Comparison of ENCODE assay signal across 11 cellular contexts in the genomic region with DNA sequence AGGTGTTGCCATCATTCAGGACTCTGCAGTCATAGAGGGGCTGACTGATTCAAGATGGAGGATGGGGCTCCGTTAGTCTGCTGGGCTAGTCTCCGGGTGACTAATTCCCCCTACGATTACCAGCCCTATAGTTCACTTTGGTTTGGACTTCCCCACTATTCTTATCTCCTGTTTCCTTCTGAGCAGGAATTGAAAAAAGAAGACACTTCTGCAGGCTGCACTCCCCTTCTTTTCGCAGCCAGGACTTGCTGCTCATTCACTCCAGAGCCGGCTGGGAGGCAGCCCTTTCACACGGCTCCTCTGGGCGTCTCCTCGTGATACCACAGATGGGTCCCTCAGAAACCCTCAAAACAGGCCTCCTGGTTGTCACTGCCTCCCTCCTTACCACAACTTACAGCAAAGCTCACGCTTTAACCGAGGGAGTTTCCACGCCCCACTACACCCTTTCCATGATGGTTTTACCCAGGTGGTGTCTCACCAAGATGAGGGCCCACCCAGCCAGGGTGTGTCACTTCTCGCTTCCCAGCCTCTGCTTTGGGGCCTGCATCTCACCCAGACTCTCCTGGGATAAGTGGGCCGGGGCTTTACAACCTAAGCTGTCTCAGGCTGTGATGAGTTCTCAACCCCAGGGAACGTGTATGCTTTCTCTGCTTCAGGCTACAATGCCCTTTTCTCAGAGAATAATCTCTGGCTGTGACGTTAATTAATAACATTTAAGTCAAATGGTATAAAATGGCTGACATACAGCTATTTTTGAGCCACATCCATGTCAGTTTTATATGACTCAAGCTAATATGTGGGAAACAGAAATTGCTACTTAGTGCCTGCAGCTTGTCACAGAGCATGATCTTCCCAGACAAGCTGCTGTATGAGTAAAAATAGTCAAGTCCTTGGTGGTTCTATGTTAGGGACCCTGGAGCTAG. TPM values are rescaled to one million over a fixed set of nuclear protein-coding genes. Genes with fewer than 3 reads are reported as not detected.
DNase-seq lines count a peak whose midpoint lies in the region; ATAC-seq, FAIRE-seq and TF ChIP-seq lines count a peak whose summit lies in the region.
"Had no signal": no experiment of that assay in that cellular context is flagged by ENCODE, and none has a peak within 500 bp of the region (broad histone marks: within the 10 kb centered on the region; RNA-seq: fewer than 3 reads in every experiment).

No MANE protein-coding gene starts in this region.

- H3K27ac ChIP-seq in pancreas, result no peak overlapping the region
- H3K27ac ChIP-seq in mammary epithelial cell (ENCODE audit: insufficient read depth, low read depth, low read length), result no peak overlapping the region

- H3K9me3 ChIP-seq in pancreas (no peaks in the 10 kb centered on the region), mammary epithelial cell (replicated peaks; ENCODE audit: insufficient read depth, low read length) (no peaks in the 10 kb centered on the region)

- H3K27me3 ChIP-seq in bronchial epithelial cell (ENCODE audit: control insufficient read depth, insufficient read depth, low read length) (peaks cover 14% of the 10 kb centered on the region), pancreas (no peaks in the 10 kb centered on the region), mammary epithelial cell (ENCODE audit: insufficient read depth, low read length) (no peaks in the 10 kb centered on the region)

- TF ChIP-seq CTCF in bronchial epithelial cell (IDR thresholded peaks at IDR 0.05; ENCODE audit: insufficient read depth, low read length, severe bottlenecking), result no peak
- TF ChIP-seq CTCF in pancreas (IDR thresholded peaks at IDR 0.05), result no peak
- no peak for TF ChIP-seq CTCF in mammary epithelial cell (conservative IDR thresholded peaks at IDR 0.05 in 1 of 2, IDR thresholded peaks at IDR 0.05 in 1 of 2; ENCODE audit: extremely low read depth in 1 of 2, insufficient read depth in 1 of 2, low read depth in 1 of 2, low read length in 2 of 2)

- no TSS peak for BruUV-seq in mammary epithelial cell (replicated peaks; lab: Mats Ljungman, UMichigan)

- H2AFZ ChIP-seq in mammary epithelial cell (ENCODE audit: low read depth, low read length), result no peak overlapping the region

- DNase-seq in activated CD4-positive, alpha-beta memory T cell treated with anti-CD3 and anti-CD28 coated beads for 36 hours, result peak; percentile 86
- DNase-seq in bronchial epithelial cell (ENCODE audit: low read depth) (no peak), NCI-H510A treated with DMSO at 0.1 percent for 48 hours (lab: John Stamatoyannopoulos, UW) (no peak), pancreas (no peak), mammary epithelial cell (no peak)
- peak; percentile 65 for DNase-seq in stimulated activated CD8-positive, alpha-beta memory T cell treated with anti-CD3 and anti-CD28 coated beads, Interleukin-12 subunit alpha, Interleukin-12 subunit beta, amount 100 ng/mL, for 4 hours (ENCODE audit: low read depth)
- DNase-seq: dermis blood vessel endothelial cell, DMS53, Right ventricle myocardium superior had no signal

- in situ Hi-C loops in mammary epithelial cell (cut with MboI; ENCODE audit: low sequenced_read_pairs in 2 of 2), result loop anchor here in 1 of 2 donors (25.0 kb wide), 1 partner anchor 156 kb away; the partner anchor contains the start of genes GORASP1 and TTC21A

- ATAC-seq in GM21717 (IDR thresholded peaks at IDR 0.05; ENCODE audit: unreplicated experiment) (peak; percentile 49), GM18861 (IDR thresholded peaks at IDR 0.05; ENCODE audit: unreplicated experiment) (no peak), pancreas (no peak)

- no peaks in the 10 kb centered on the region for H3K36me3 ChIP-seq in bronchial epithelial cell (ENCODE audit: control insufficient read depth, insufficient read depth, low read length)
- H3K36me3 ChIP-seq in pancreas, result no peaks in the 10 kb centered on the region
- H3K36me3 ChIP-seq in mammary epithelial cell (ENCODE audit: insufficient read depth, low read length), result no peaks in the 10 kb centered on the region

- H3K4me1 ChIP-seq in pancreas (no peaks in the 10 kb centered on the region), mammary epithelial cell (ENCODE audit: insufficient read depth, low read length) (no peaks in the 10 kb centered on the region)

- H3K27me3 Mint-ChIP-seq in activated CD4-positive, alpha-beta memory T cell treated with anti-CD3 and anti-CD28 coated beads for 36 hours, result no peaks in the 10 kb centered on the region

- intact Hi-C loops in activated CD4-positive, alpha-beta memory T cell treated with anti-CD3 and anti-CD28 coated beads for 36 hours (cut with micrococcal nuclease), result loop anchor here (1.0 kb wide), 3 partner anchors 13 to 121 kb away; no protein-coding TSS in a partner anchor
- intact Hi-C loops in pancreas (cut with DNase I) (no loop called here), mammary epithelial cell (cut with micrococcal nuclease) (no loop called here)

- no peaks in the 10 kb centered on the region for H3K36me3 Mint-ChIP-seq in activated CD4-positive, alpha-beta memory T cell treated with anti-CD3 and anti-CD28 coated beads for 36 hours

- H3K4me1 Mint-ChIP-seq in activated CD4-positive, alpha-beta memory T cell treated with anti-CD3 and anti-CD28 coated beads for 36 hours (ENCODE audit: low read depth), result peaks cover 30% of the 10 kb centered on the region

- peak overlapping the region; percentile 94 for H3K27ac Mint-ChIP-seq in activated CD4-positive, alpha-beta memory T cell treated with anti-CD3 and anti-CD28 coated beads for 36 hours

- FAIRE-seq in bronchial epithelial cell (lab: Jason Lieb, UNC) (peak; percentile 36), pancreas (lab: Jason Lieb, UNC) (no peak)

- CTCF ChIA-PET in activated CD4-positive, alpha-beta memory T cell treated with anti-CD3 and anti-CD28 coated beads for 36 hours (lab: Charles Lee), result interaction anchor here (0.8 to 4.2 kb wide), 5 partner anchors 12 to 116 kb away, joined by 3 to 34 read pairs (median 5); partner anchors contain the start of gene CX3CR1
- CTCF ChIA-PET in mammary epithelial cell (lab: Charles Lee; ENCODE audit: low non-redundant PET), result no interaction called here

- H3K4me3 Mint-ChIP-seq in activated CD4-positive, alpha-beta memory T cell treated with anti-CD3 and anti-CD28 coated beads for 36 hours, result peak overlapping the region; percentile 45

- no peak overlapping the region for H3K4me2 ChIP-seq in mammary epithelial cell (ENCODE audit: insufficient read depth, low read depth, low read length)

- dilution Hi-C loops in mammary epithelial cell (cut with HindIII; ENCODE audit: low sequenced_read_pairs), result no loop called here

- POLR2A ChIA-PET in activated CD4-positive, alpha-beta memory T cell treated with anti-CD3 and anti-CD28 coated beads for 36 hours (lab: Charles Lee), result no interaction called here

- 69 to 72% methylated on average over 15 of the region's 15 CpGs for WGBS in pancreas, 2 donors
- 82% methylated on average over 10 of the region's 15 CpGs for WGBS in mammary epithelial cell (ENCODE audit: low coverage, missing lambda C conversion rate)

- no peaks in the 10 kb centered on the region for H3K9me3 Mint-ChIP-seq in activated CD4-positive, alpha-beta memory T cell treated with anti-CD3 and anti-CD28 coated beads for 36 hours

- H3K9ac ChIP-seq in mammary epithelial cell (ENCODE audit: insufficient read depth, low read length), result no peak overlapping the region

- no peaks in the 10 kb centered on the region for H3K79me2 ChIP-seq in mammary epithelial cell (ENCODE audit: insufficient read depth, low read length)

- no peaks in the 10 kb centered on the region for H4K20me1 ChIP-seq in mammary epithelial cell (ENCODE audit: insufficient read depth, low read length)

- no peak overlapping the region for H3K4me3 ChIP-seq in bronchial epithelial cell (ENCODE audit: low read depth, low read length)
- no peak overlapping the region for H3K4me3 ChIP-seq in pancreas
- H3K4me3 ChIP-seq in mammary epithelial cell (replicated peaks in 1 of 3; ENCODE audit: insufficient read depth in 1 of 3, low read depth in 2 of 3, low read length in 3 of 3), result no peak overlapping the region

RNA-seq across cellular contexts. Expression of gene CX3CR1, which starts 11.9 kb away (rescaled TPM):
- under 1 TPM; 0.07 to 0.21 TPM for total RNA-seq in activated CD4-positive, alpha-beta memory T cell treated with anti-CD3 and anti-CD28 coated beads for 36 hours
- total RNA-seq in bronchial epithelial cell (not detected in 2 replicates), pancreas (10 to 100 TPM in 1 of 6 donors, 1 to 10 TPM in 4, under 1 TPM in 1; 0.23 to 13.0 (median 1.6) TPM), mammary epithelial cell (not detected)
- polyA plus RNA-seq in pancreas (under 1 TPM; 0.08 to 0.14 TPM), mammary epithelial cell (not detected)
- polyA minus RNA-seq in mammary epithelial cell, result not detected
- total RNA-seq: dermis blood vessel endothelial cell had no signal

Comparison
In these comparisons a context has a peak if more than half of its experiments do, and no peak if none do; other contexts are left out.
1. DNase-seq: peak in activated CD4-positive, alpha-beta memory T cell treated with anti-CD3 and anti-CD28 coated beads for 36 hours (single experiment) and stimulated activated CD8-positive, alpha-beta memory T cell treated with anti-CD3 and anti-CD28 coated beads, Interleukin-12 subunit alpha, Interleukin-12 subunit beta, amount 100 ng/mL, for 4 hours (single experiment); none in bronchial epithelial cell (single experiment), NCI-H510A treated with DMSO at 0.1 percent for 48 hours (single experiment), pancreas (0 of 6) and mammary epithelial cell (single experiment).